In the genomic region with DNA sequence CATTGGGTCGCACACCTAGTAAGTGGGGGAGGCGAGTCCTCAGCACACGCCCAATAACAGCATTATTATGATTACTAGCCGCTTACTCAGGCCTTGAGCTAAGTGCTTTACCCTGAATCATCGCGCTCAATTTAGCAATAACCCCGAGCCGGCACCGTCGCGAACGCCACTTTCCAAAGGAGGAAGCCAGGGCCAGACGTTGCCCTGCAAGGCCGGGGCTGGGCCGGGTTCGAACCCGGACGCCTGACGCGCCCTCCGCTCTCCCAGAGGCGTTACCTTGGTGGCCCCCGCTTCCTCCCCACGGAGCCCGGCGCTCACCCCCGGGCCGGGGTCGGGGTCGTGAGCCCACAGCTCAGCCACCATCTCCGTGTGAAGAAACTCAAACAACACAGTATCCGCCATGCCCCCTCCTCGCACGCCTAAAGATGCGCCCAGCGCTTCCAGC, we compare ENCODE assay signal across 8 cellular contexts. TPM values are rescaled to one million over a fixed set of nuclear protein-coding genes. Genes with fewer than 3 reads are reported as not detected.
DNase-seq lines count a peak whose midpoint lies in the region; ATAC-seq lines count a peak whose summit lies in the region.

A gene with protein sequence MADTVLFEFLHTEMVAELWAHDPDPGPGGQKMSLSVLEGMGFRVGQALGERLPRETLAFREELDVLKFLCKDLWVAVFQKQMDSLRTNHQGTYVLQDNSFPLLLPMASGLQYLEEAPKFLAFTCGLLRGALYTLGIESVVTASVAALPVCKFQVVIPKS (minus strand): TSS at position 421 of the 445 bp plus-strand sequence. CDS start 19 bp downstream, at position 402.

- peak within 1 kb of the TSS; percentile 79 for H2AFZ ChIP-seq in mesenchymal stem cell (ENCODE audit: low read depth, low read length)

- peaks cover 44% of the 10 kb centered on the region for H3K4me1 Mint-ChIP-seq in dendritic cell treated with granulocyte-macrophage colony-stimulating factor and Interleukin-4, amounts not matched to agents 40 ng/mL and 50 ng/mL, for 4 days (ENCODE audit: low read depth)

- peak within 1 kb of the TSS; percentile 81 to 99 for H3K4me3 ChIP-seq in mesenchymal stem cell (ENCODE audit: insufficient read depth in 1 of 2, low read depth in 1 of 2, low read length in 2 of 2)

- peak within 1 kb of the TSS; percentile 78 for H2BK15ac ChIP-seq in mesenchymal stem cell (ENCODE audit: low read depth, poor library complexity, severe bottlenecking)

- H2BK12ac ChIP-seq in mesenchymal stem cell (ENCODE audit: low read length in 2 of 2): peak within 1 kb of the TSS; percentile 15 to 18

- H3K36me3 ChIP-seq in mesenchymal stem cell (ENCODE audit: control insufficient read depth in 1 of 2, insufficient read depth in 2 of 2, low read depth in 1 of 2, low read length in 2 of 2): peaks cover 3 to 15% of the 10 kb centered on the region in 2 experiments

- peak within 1 kb of the TSS; percentile 94 for H3K4me2 ChIP-seq in mesenchymal stem cell (ENCODE audit: low read length, poor library complexity, severe bottlenecking)

- H3K18ac ChIP-seq in mesenchymal stem cell (ENCODE audit: low read depth in 1 of 2, low read length in 2 of 2): peak within 1 kb of the TSS; percentile 40 to 87

- WGBS in mesenchymal stem cell: under 1% methylated on average over 36 of the region's 36 CpGs

- H3K36me3 Mint-ChIP-seq in dendritic cell treated with granulocyte-macrophage colony-stimulating factor and Interleukin-4, amounts not matched to agents 40 ng/mL and 50 ng/mL, for 4 days (ENCODE audit: low read depth): peaks cover 32% of the 10 kb centered on the region

- H3K4ac ChIP-seq in mesenchymal stem cell (ENCODE audit: low read depth in 1 of 2, low read length in 2 of 2): peak within 1 kb of the TSS; percentile 75 to 83

- H3K27me3 Mint-ChIP-seq in dendritic cell treated with granulocyte-macrophage colony-stimulating factor and Interleukin-4, amounts not matched to agents 40 ng/mL and 50 ng/mL, for 4 days: no peaks in the 10 kb centered on the region

- H3K27ac ChIP-seq in mesenchymal stem cell (ENCODE audit: low read length, poor library complexity, severe bottlenecking): peak within 1 kb of the TSS; percentile 92

- no peak within 1 kb of the TSS for H2BK120ac ChIP-seq in mesenchymal stem cell (ENCODE audit: low read depth, low read length)

- H4K91ac ChIP-seq in mesenchymal stem cell (ENCODE audit: low read length): peak within 1 kb of the TSS; percentile 23

- H3K4me1 ChIP-seq in mesenchymal stem cell (ENCODE audit: control insufficient read depth, insufficient read depth, low read depth, low read length): peaks cover 33% of the 10 kb centered on the region

- H3K9me3 Mint-ChIP-seq in dendritic cell treated with granulocyte-macrophage colony-stimulating factor and Interleukin-4, amounts not matched to agents 40 ng/mL and 50 ng/mL, for 4 days: no peaks in the 10 kb centered on the region

- intact Hi-C loops in dendritic cell treated with granulocyte-macrophage colony-stimulating factor and Interleukin-4, amounts not matched to agents 40 ng/mL and 50 ng/mL, for 4 days (cut with micrococcal nuclease): loop anchor here (5.0 to 10.0 kb wide), 2 partner anchors 67 to 176 kb away; a partner anchor contains a TSS

- peak within 1 kb of the TSS in 1 of 2 experiments; percentile 86 for H3K14ac ChIP-seq in mesenchymal stem cell (ENCODE audit: low read length in 2 of 2)

- H3K9me3 ChIP-seq in mesenchymal stem cell (ENCODE audit: control insufficient read depth, low read length): no peaks in the 10 kb centered on the region

- ATAC-seq in HG02571 (IDR thresholded peaks at IDR 0.05; ENCODE audit: unreplicated experiment) (peak; percentile 2), GM18873 (IDR thresholded peaks at IDR 0.05; ENCODE audit: low FRiP score, unreplicated experiment) (no peak)

- H2BK5ac ChIP-seq in mesenchymal stem cell (ENCODE audit: low read depth, low read length, poor library complexity, severe bottlenecking): no peak within 1 kb of the TSS

- H2AK5ac ChIP-seq in mesenchymal stem cell (ENCODE audit: low read length, severe bottlenecking): no peak within 1 kb of the TSS

- H3K27me3 ChIP-seq in mesenchymal stem cell (ENCODE audit: control insufficient read depth in 1 of 2, insufficient read depth in 1 of 2, low read length in 2 of 2): no peaks in the 10 kb centered on the region

- H3K9ac ChIP-seq in mesenchymal stem cell (ENCODE audit: low read length): peak within 1 kb of the TSS; percentile 98

- H4K8ac ChIP-seq in mesenchymal stem cell (ENCODE audit: low read length): peak within 1 kb of the TSS; percentile 88

- H3K23ac ChIP-seq in mesenchymal stem cell (ENCODE audit: low read length in 2 of 2): no peak within 1 kb of the TSS

- peak within 1 kb of the TSS; percentile 89 for H3K27ac Mint-ChIP-seq in dendritic cell treated with granulocyte-macrophage colony-stimulating factor and Interleukin-4, amounts not matched to agents 40 ng/mL and 50 ng/mL, for 4 days

- DNase-seq in GF-D8 (lab: John Stamatoyannopoulos, UW) (peak; percentile 63), OCI-M1 (lab: John Stamatoyannopoulos, UW) (peak; percentile 87), mesenchymal stem cell (peak; percentile 89), ureter (ENCODE audit: low spot score) (no peak), RPMI8226 (no peak)

- peaks cover 27% of the 10 kb centered on the region for H3K79me1 ChIP-seq in mesenchymal stem cell (replicated peaks; ENCODE audit: low read length, poor library complexity, severe bottlenecking)

- peak within 1 kb of the TSS; percentile 78 for H3K4me3 Mint-ChIP-seq in dendritic cell treated with granulocyte-macrophage colony-stimulating factor and Interleukin-4, amounts not matched to agents 40 ng/mL and 50 ng/mL, for 4 days

RNA-seq across cellular contexts. Expression of the gene that starts here (rescaled TPM):
- 10.9 TPM for polyA plus RNA-seq in mesenchymal stem cell (2013, experiment 1 of 2)
- polyA plus RNA-seq in mesenchymal stem cell (2013, experiment 2 of 2): 10.7 TPM
- total RNA-seq in ureter: 37.7 TPM

Comparison
In these comparisons a context has a peak if more than half of its experiments do, and no peak if none do; other contexts are left out.
1. DNase-seq: peak in GF-D8 (single experiment), OCI-M1 (single experiment) and mesenchymal stem cell (single experiment); none in ureter (single experiment) and RPMI8226 (single experiment).